Comparison of ENCODE assay signal across 20 cellular contexts in genomic region chr2:48725696-48726494, GRCh38. TPM values are rescaled to one million over a fixed set of nuclear protein-coding genes. Genes with fewer than 3 reads are reported as not detected.
A peak's percentile ranks its signal among the peaks of the same experiment; 100 is the strongest.
DNase-seq lines count a peak whose midpoint lies in the region; ATAC-seq, FAIRE-seq and TF ChIP-seq lines count a peak whose summit lies in the region.
"Had no signal": no experiment of that assay in that cellular context is flagged by ENCODE, and none has a peak within 500 bp of the region (broad histone marks: within the 10 kb centered on the region; RNA-seq: fewer than 3 reads in every experiment).

No MANE protein-coding gene starts in this region.

- no peaks in the 10 kb centered on the region for H3K36me3 ChIP-seq in OCI-LY7 (ENCODE audit: insufficient read depth, low read length)
- H3K36me3 ChIP-seq in H1 (ENCODE audit: control insufficient read depth in 2 of 4, insufficient read depth in 4 of 4, low read length in 3 of 4): no peaks in the 10 kb centered on the region; a peak in 1 of 8 replicates
- H3K36me3 ChIP-seq: heart left ventricle, SJSA1, tibial artery had no signal

- peak; percentile 25 for DNase-seq in ELF-1 (ENCODE audit: low read depth, low spot score)
- DNase-seq in OCI-LY7 (ENCODE audit: low spot score): no peak
- DNase-seq in H1 (ENCODE audit: low read depth in 1 of 2, low spot score in 2 of 2): peak in 1 of 2 experiments; percentile 37
- peak in 41 of 56 donors; percentile 1 to 66 (median 30) for DNase-seq in nucleus accumbens (lab: John Stamatoyannopoulos, UW)
- DNase-seq in HTR-8/SVneo (ENCODE audit: insufficient read length, low spot score): no peak
- DNase-seq in activated CD4-positive, alpha-beta T cell treated with anti-CD3 and anti-CD28 coated beads, Interleukin-2, amount 50 U/mL, for 1 hour: no peak
- DNase-seq in NCI-H1105 (lab: John Stamatoyannopoulos, UW): no peak
- DNase-seq: activated CD8-positive, alpha-beta memory T cell treated with anti-CD3 and anti-CD28 coated beads, Interleukin-2, amount 10 ng/mL, durations not matched to agents 7 days and 5 days; CD4-positive, alpha-beta T cell; GOT3; heart left ventricle; NCI-H2081; NCI-H526; nephron progenitor cell; tibial artery had no signal

- no peak for TF ChIP-seq EP300 in H1 (IDR thresholded peaks at IDR 0.05; ENCODE audit: borderline replicate concordance in 1 of 2, low read depth in 2 of 2, low read length in 2 of 2)

- H3K4me2 ChIP-seq in OCI-LY7 (ENCODE audit: low read length) (no peak overlapping the region), H1 (ENCODE audit: insufficient read depth in 1 of 2, low read depth in 2 of 2, low read length in 2 of 2) (no peak overlapping the region)

- no peaks in the 10 kb centered on the region for H3K23me2 ChIP-seq in H1 (ENCODE audit: low read depth, low read length)

- intact Hi-C loops in OCI-LY7 (cut with micrococcal nuclease; ENCODE audit: unreplicated experiment): loop anchor here (5.0 kb wide), 1 partner anchor 124 kb away; no protein-coding TSS in a partner anchor

- H3K79me1 ChIP-seq in H1 (ENCODE audit: low read depth, low read length): no peaks in the 10 kb centered on the region

- H2BK20ac ChIP-seq in H1 (ENCODE audit: low read length): no peak overlapping the region

- H2BK5ac ChIP-seq in H1 (ENCODE audit: low read depth, low read length): no peak overlapping the region

- no peak overlapping the region for H3K14ac ChIP-seq in H1 (ENCODE audit: insufficient read length)

- H4K5ac ChIP-seq in H1 (ENCODE audit: insufficient read length, low read depth, low read length): no peak overlapping the region

- no peak for TF ChIP-seq POLR2A in H1 (IDR thresholded peaks at IDR 0.05; ENCODE audit: control extremely low read depth in 1 of 2, low read depth in 2 of 2, low read length in 2 of 2)

- H2AFZ ChIP-seq in OCI-LY7 (ENCODE audit: low read length) (no peak overlapping the region), H1 (ENCODE audit: low read length) (no peak overlapping the region)

- no peak overlapping the region for H2AK5ac ChIP-seq in H1 (ENCODE audit: low read depth, low read length)

- H2BK12ac ChIP-seq in H1 (ENCODE audit: low read depth, low read length): no peak overlapping the region

- H3K4ac ChIP-seq in H1 (replicated peaks; ENCODE audit: insufficient read length, low read depth, low read length): no peak overlapping the region

- no TSS peak for BruUV-seq in OCI-LY7 (replicated peaks; lab: Mats Ljungman, UMichigan)

- no peak overlapping the region for H2BK15ac ChIP-seq in H1 (ENCODE audit: low read length)

- CTCF ChIA-PET in OCI-LY7 (lab: Charles Lee; ENCODE audit: unreplicated experiment) (no interaction called here), H1 (lab: Charles Lee; ENCODE audit: partially characterized antibody) (interaction anchor here (0.5 to 3.1 kb wide), 6 partner anchors 9 to 126 kb away, joined by 3 to 16 read pairs (median 4); no protein-coding TSS in a partner anchor)

- no peak overlapping the region for H3K56ac ChIP-seq in H1 (replicated peaks; ENCODE audit: insufficient read length, low read depth, low read length)

- no peaks in the 10 kb centered on the region for H3K9me3 ChIP-seq in OCI-LY7 (ENCODE audit: low read length)
- no peaks in the 10 kb centered on the region for H3K9me3 ChIP-seq in H1 (ENCODE audit: insufficient read depth in 2 of 2, low read depth in 1 of 2, low read length in 1 of 2)
- H3K9me3 ChIP-seq: heart left ventricle, SJSA1, tibial artery had no signal

- H4K8ac ChIP-seq in H1 (ENCODE audit: extremely low read depth, insufficient read depth, low read length): no peak overlapping the region

- H3K27ac ChIP-seq in OCI-LY7 (ENCODE audit: low read depth, low read length, poor library complexity, severe bottlenecking): no peak overlapping the region
- no peak overlapping the region for H3K27ac ChIP-seq in H1 (ENCODE audit: low read depth, low read length)
- H3K27ac ChIP-seq: heart left ventricle, SJSA1, tibial artery had no signal

- no peaks in the 10 kb centered on the region for H3K27me3 ChIP-seq in H1 (replicated peaks in 1 of 4; ENCODE audit: control insufficient read depth in 3 of 4, extremely low read depth in 1 of 4, insufficient read depth in 3 of 4, low read length in 3 of 4)
- H3K27me3 ChIP-seq: heart left ventricle, SJSA1, tibial artery had no signal

- WGBS in H1 (ENCODE audit: extremely low coverage in 1 of 2, insufficient coverage in 1 of 2, insufficient read length in 1 of 2, insufficient replicate concordance in 2 of 2, low coverage in 1 of 2, low lambda C conversion rate in 2 of 2, missing lambda C conversion rate in 1 of 2), 2 experiments: 76% methylated on average over 7 of the region's 7 CpGs; no CpG with 5 or more reads in 1 of the 2 experiments

- ATAC-seq in HG03460 (IDR thresholded peaks at IDR 0.05; ENCODE audit: unreplicated experiment): no peak
- ATAC-seq: activated CD8-positive, alpha-beta memory T cell treated with anti-CD3 and anti-CD28 coated beads, Interleukin-2, amount 10 ng/mL, durations not matched to agents 7 days and 5 days; activated T-helper 17 cell treated with anti-CD3 and anti-CD28 coated beads, Interleukin-2, amount 50 U/mL, for 72 hours; heart left ventricle had no signal

- H2BK120ac ChIP-seq in H1 (replicated peaks; ENCODE audit: low read depth, low read length): no peak overlapping the region

- TF ChIP-seq CTCF in OCI-LY7 (conservative IDR thresholded peaks at IDR 0.05; ENCODE audit: low read length): 0 out of 2 replicates have a peak, but pooled peaks have one; percentile 19
- TF ChIP-seq CTCF in H1 (IDR thresholded peaks at IDR 0.05; ENCODE audit: control extremely low read depth in 1 of 3, insufficient read depth in 1 of 3, low read depth in 1 of 3, low read length in 3 of 3): peak; percentile 13 to 35 (median 32)

- FAIRE-seq in H1 (lab: Jason Lieb, UNC) (no peak), HTR-8/SVneo (lab: Jason Lieb, UNC) (no peak)
- FAIRE-seq: keratinocyte had no signal

- no peaks in the 10 kb centered on the region for H3K9me2 ChIP-seq in OCI-LY7 (ENCODE audit: insufficient read depth, low read length)

- H3K4me3 ChIP-seq in OCI-LY7 (ENCODE audit: low read depth, low read length, poor library complexity, severe bottlenecking): no peak overlapping the region
- H3K4me3 ChIP-seq in H1 (ENCODE audit: extremely low read depth in 1 of 4, insufficient read depth in 2 of 4, low read depth in 3 of 4, low read length in 4 of 4): no peak overlapping the region
- H3K4me3 ChIP-seq: heart left ventricle, SJSA1, tibial artery had no signal

- no peak overlapping the region for H3K9ac ChIP-seq in H1 (replicated peaks in 1 of 4; ENCODE audit: extremely low read depth in 1 of 4, low read depth in 3 of 4, low read length in 3 of 4)

- no peaks in the 10 kb centered on the region for H3K79me2 ChIP-seq in OCI-LY7 (ENCODE audit: insufficient read depth, low read depth, low read length)
- no peaks in the 10 kb centered on the region for H3K79me2 ChIP-seq in H1 (ENCODE audit: control insufficient read depth in 1 of 2, insufficient read depth in 2 of 2, low read length in 2 of 2)

- no peak overlapping the region for H3K23ac ChIP-seq in H1 (ENCODE audit: insufficient read length)

- POLR2A ChIA-PET in OCI-LY7 (lab: Charles Lee): no interaction called here
- POLR2A ChIA-PET in H1 (lab: Charles Lee; ENCODE audit: partially characterized antibody): no interaction called here

- H3K4me1 ChIP-seq in OCI-LY7 (ENCODE audit: insufficient read depth, low read length, poor library complexity, severe bottlenecking) (no peaks in the 10 kb centered on the region), H1 (replicated peaks in 1 of 4; ENCODE audit: control insufficient read depth in 3 of 4, insufficient read depth in 4 of 4, low read length in 3 of 4) (peaks cover 0 to 4% (median 3%) of the 10 kb centered on the region in 4 experiments; a peak in 4 of 7 replicates)
- H3K4me1 ChIP-seq: tibial artery had no signal

- no peak overlapping the region for H3K18ac ChIP-seq in H1 (ENCODE audit: extremely low read depth, low read length)

- H4K91ac ChIP-seq in H1 (replicated peaks; ENCODE audit: insufficient read length, low read length): no peak overlapping the region

- peak; percentile 55 to 65 for TF ChIP-seq RAD21 in H1 (IDR thresholded peaks at IDR 0.05 in 1 of 2, conservative IDR thresholded peaks at IDR 0.05 in 1 of 2; ENCODE audit: low read depth in 2 of 2, low read length in 2 of 2)

- H4K20me1 ChIP-seq in OCI-LY7 (ENCODE audit: insufficient read depth, low read length): no peaks in the 10 kb centered on the region
- no peaks in the 10 kb centered on the region for H4K20me1 ChIP-seq in H1 (replicated peaks in 1 of 2; ENCODE audit: control insufficient read depth in 1 of 2, insufficient read depth in 2 of 2, low read length in 2 of 2)

TF ChIP-seq in H1, 55 proteins besides CTCF, POLR2A, EP300 and RAD21 (continues in another document):
- TF ChIP-seq TCF12 (IDR thresholded peaks at IDR 0.05; ENCODE audit: low read depth, low read length): no peak
- no peak for TF ChIP-seq SIRT6 (IDR thresholded peaks at IDR 0.05; ENCODE audit: low read length)
- TF ChIP-seq GTF2F1 (IDR thresholded peaks at IDR 0.05; ENCODE audit: borderline replicate concordance, low read depth, low read length): no peak
- TF ChIP-seq MAFK (IDR thresholded peaks at IDR 0.05; ENCODE audit: low read depth, low read length): no peak
- TF ChIP-seq ATF3 (IDR thresholded peaks at IDR 0.05; ENCODE audit: insufficient read depth, low read depth, low read length): no peak
- TF ChIP-seq RNF2 (IDR thresholded peaks at IDR 0.05; ENCODE audit: borderline replicate concordance, low read depth, low read length, missing control alignments, poor library complexity, severe bottlenecking): no peak

RNA-seq across cellular contexts. Expression of gene LHCGR, which starts 29.6 kb away (rescaled TPM):
- total RNA-seq in OCI-LY7 (2014; rRNA removed; shearing (Covaris generic)): not detected in 2 replicates
- not detected in 2 replicates for total RNA-seq in OCI-LY7 (2022)
- total RNA-seq in H1 (2021; fragmentation: NEBNext Ultra II Directional; extraction: Animal tissue kit (Norgen Biotek cat#: 25700)): 0.31 and 0.73 TPM in 2 replicates
- polyA plus RNA-seq in H1 (2011; rRNA removed): 0.19 and 0.30 TPM in 2 replicates
- polyA plus RNA-seq in H1 (2011; cell fraction: cytosol; rRNA removed): 0.30 TPM
- polyA plus RNA-seq in H1 (2011; cell fraction: nucleus; rRNA removed): 2.0 TPM
- 0.09 to 0.33 TPM (median 0.26 TPM) in 4 replicates for polyA plus RNA-seq in H1 (2012, experiment 1 of 2)
- 0.20 TPM for polyA plus RNA-seq in H1 (2012, experiment 2 of 2)
- 0.39 TPM for polyA plus RNA-seq in H1 (2013, experiment 1 of 2)
- polyA plus RNA-seq in H1 (2013, experiment 2 of 2): 0.35 TPM
- 0.60 and 1.2 TPM in 2 replicates for polyA minus RNA-seq in H1 (2011; rRNA and poly(A)+ RNA removed)
- polyA minus RNA-seq in H1 (2011; cell fraction: cytosol; rRNA and poly(A)+ RNA removed): 0.73 TPM
- 7.3 TPM for polyA minus RNA-seq in H1 (2011; cell fraction: nucleus; rRNA and poly(A)+ RNA removed)
- total RNA-seq: activated CD8-positive, alpha-beta memory T cell treated with anti-CD3 and anti-CD28 coated beads, Interleukin-2, amount 10 ng/mL, durations not matched to agents 7 days and 5 days; activated T-helper 17 cell treated with anti-CD3 and anti-CD28 coated beads, Interleukin-2, amount 50 U/mL, for 72 hours; CD4-positive, alpha-beta T cell; pulmonary artery endothelial cell; SJSA1 had no signal
- polyA plus RNA-seq: keratinocyte had no signal

Comparison
In these comparisons a context has a peak if more than half of its experiments do, and no peak if none do; other contexts are left out.
1. DNase-seq: peak in ELF-1 (single experiment) and nucleus accumbens (41 of 56); none in OCI-LY7 (single experiment), HTR-8/SVneo (single experiment), activated CD4-positive, alpha-beta T cell treated with anti-CD3 and anti-CD28 coated beads, Interleukin-2, amount 50 U/mL, for 1 hour (single experiment) and NCI-H1105 (single experiment).